Comparison of ENCODE assay signal across 1 cellular context in the genomic region with DNA sequence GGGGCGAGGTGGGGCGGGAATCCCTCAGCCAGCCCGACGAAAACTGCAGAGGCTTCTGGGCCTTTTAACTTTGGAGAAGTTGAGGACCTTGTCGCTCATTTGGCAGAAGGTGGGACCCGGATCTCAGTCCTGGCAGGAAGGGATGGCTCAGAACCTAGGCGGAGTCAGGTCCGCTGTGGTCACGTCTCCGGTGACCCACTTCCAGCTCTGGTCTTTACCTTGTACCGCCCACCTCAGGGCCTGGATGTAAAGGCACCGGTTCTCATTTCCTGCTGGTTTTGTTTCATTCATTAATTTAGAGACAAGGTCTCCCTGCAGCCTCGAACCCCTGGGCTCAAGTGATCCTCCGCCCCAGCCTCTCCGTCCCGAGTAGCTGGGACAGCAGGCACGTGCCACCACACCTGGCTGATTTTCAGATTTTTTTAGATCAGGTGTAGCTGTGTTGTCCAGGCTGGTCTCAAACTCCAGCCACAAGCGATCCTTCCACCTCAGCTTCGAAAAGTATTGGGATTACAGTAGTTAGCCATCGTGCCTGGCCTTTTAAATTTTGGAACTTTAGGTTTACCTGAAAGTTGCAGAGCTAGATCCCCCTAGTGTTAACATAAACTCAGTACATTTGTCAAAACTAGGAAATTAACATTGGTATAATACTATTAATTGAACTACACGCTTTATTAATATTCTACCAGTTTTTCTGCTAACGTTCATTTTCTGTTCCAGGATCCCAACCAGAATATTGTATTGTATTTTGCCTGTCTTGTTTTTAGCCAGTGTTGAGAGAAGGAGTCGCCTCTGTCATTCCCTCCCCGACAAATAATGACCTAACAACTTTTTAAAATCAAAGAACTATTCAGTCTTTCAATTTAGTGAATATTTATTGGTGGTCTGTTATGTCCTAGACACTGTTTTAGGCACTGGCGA.
TF ChIP-seq lines count a peak whose summit lies in the region.

No MANE protein-coding gene starts in this region.

TF ChIP-seq in SK-N-SH treated with all-trans-retinoic acid at 6 μM for 48 hours, 23 proteins besides CTCF, POLR2A, EP300 and RAD21 (continued from another document):
- TF ChIP-seq, protein P1, sequence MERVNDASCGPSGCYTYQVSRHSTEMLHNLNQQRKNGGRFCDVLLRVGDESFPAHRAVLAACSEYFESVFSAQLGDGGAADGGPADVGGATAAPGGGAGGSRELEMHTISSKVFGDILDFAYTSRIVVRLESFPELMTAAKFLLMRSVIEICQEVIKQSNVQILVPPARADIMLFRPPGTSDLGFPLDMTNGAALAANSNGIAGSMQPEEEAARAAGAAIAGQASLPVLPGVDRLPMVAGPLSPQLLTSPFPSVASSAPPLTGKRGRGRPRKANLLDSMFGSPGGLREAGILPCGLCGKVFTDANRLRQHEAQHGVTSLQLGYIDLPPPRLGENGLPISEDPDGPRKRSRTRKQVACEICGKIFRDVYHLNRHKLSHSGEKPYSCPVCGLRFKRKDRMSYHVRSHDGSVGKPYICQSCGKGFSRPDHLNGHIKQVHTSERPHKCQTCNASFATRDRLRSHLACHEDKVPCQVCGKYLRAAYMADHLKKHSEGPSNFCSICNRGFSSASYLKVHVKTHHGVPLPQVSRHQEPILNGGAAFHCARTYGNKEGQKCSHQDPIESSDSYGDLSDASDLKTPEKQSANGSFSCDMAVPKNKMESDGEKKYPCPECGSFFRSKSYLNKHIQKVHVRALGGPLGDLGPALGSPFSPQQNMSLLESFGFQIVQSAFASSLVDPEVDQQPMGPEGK (CRISPR knock-in tag; IDR thresholded peaks at IDR 0.05; ENCODE audit: borderline replicate concordance), result no peak
- TF ChIP-seq RARB (CRISPR knock-in tag; IDR thresholded peaks at IDR 0.05) (no peak), OSR1 (CRISPR knock-in tag; IDR thresholded peaks at IDR 0.05) (no peak), ESRRG (CRISPR knock-in tag; IDR thresholded peaks at IDR 0.05) (no peak)
